In the genomic region with DNA sequence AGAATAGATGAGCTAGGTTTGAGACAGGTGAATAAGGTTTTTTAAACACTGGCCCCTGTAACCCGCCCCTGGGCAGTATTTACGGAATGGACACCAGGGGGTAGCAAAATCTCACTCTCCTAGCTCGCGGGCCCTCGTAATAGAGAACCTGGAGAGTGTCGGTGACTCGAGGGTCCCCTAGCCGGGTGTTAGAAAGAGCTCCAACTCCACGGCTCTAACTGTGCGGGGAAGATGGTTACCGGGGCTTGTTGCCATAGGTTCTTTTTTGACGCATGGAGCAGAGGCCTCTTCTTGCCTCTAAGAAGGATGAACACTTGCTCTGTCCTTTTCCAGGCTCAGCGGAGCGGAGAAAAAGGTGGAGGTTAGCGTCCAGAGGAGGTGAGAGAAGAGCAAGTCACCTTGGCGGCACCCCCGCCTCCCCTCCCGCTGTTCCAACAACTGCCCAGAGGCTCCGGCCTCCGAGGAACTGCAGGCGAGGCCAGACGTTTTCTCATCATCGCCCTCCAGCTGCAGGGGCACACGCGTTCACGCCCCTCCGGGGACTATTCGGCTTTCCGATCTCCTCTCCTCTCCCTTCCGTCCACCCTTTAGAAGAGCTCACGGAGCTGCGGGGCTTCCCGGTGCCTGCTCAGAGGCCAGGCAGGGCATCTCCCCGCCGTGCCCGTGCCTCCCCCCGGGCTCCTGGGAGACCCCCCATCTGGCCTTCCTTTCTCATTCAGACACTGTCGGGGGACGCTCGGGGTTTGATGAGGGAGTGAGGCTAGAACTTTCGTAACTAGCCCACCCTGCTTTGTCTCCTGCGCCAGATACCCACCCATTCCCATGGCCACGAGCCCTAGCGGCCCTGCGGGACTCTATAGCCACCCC, we compare ENCODE assay signal across 1 cellular context.
TF ChIP-seq lines count a peak whose summit lies in the region.

No MANE protein-coding gene starts in this region.

TF ChIP-seq in HepG2, 621 proteins besides CTCF, POLR2A, EP300 and RAD21 (continued from another document and continues in another):
- TF ChIP-seq, protein P1, sequence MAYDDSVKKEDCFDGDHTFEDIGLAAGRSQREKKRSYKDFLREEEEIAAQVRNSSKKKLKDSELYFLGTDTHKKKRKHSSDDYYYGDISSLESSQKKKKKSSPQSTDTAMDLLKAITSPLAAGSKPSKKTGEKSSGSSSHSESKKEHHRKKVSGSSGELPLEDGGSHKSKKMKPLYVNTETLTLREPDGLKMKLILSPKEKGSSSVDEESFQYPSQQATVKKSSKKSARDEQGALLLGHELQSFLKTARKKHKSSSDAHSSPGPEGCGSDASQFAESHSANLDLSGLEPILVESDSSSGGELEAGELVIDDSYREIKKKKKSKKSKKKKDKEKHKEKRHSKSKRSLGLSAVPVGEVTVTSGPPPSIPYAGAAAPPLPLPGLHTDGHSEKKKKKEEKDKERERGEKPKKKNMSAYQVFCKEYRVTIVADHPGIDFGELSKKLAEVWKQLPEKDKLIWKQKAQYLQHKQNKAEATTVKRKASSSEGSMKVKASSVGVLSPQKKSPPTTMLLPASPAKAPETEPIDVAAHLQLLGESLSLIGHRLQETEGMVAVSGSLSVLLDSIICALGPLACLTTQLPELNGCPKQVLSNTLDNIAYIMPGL (CRISPR knock-in tag; IDR thresholded peaks at IDR 0.05; ENCODE audit: borderline replicate concordance in 1 of 2, low read depth in 1 of 2): peak; percentile 76 to 94
- TF ChIP-seq ZNF607 (CRISPR knock-in tag; IDR thresholded peaks at IDR 0.05; ENCODE audit: borderline replicate concordance) (no peak), HMGA1 (CRISPR knock-in tag; conservative IDR thresholded peaks at IDR 0.05) (no peak), SRSF4 (IDR thresholded peaks at IDR 0.05; ENCODE audit: low read depth, low read length, poor library complexity, severe bottlenecking) (no peak), ZNF205 (CRISPR knock-in tag; IDR thresholded peaks at IDR 0.05) (no peak), TSC22D2 (CRISPR knock-in tag; IDR thresholded peaks at IDR 0.05; ENCODE audit: borderline replicate concordance) (no peak), ELF4 (CRISPR knock-in tag; IDR thresholded peaks at IDR 0.05; ENCODE audit: borderline replicate concordance) (no peak), ETV6 (CRISPR knock-in tag; conservative IDR thresholded peaks at IDR 0.05) (no peak), ZNF878 (CRISPR knock-in tag; IDR thresholded peaks at IDR 0.05) (no peak), ZNF160 (CRISPR knock-in tag; IDR thresholded peaks at IDR 0.05) (no peak), ZZZ3 (CRISPR knock-in tag; IDR thresholded peaks at IDR 0.05; ENCODE audit: borderline replicate concordance) (no peak), TBX3 (IDR thresholded peaks at IDR 0.05; ENCODE audit: borderline replicate concordance) (no peak; the same call in 1 of the 2 replicates), NCOA5 (CRISPR knock-in tag; IDR thresholded peaks at IDR 0.05) (no peak), HCFC1 (IDR thresholded peaks at IDR 0.05; ENCODE audit: low read depth, low read length) (no peak), HOXA9 (CRISPR knock-in tag; IDR thresholded peaks at IDR 0.05; ENCODE audit: borderline replicate concordance) (no peak), ZNF12 (CRISPR knock-in tag; IDR thresholded peaks at IDR 0.05) (no peak), BCLAF1 (IDR thresholded peaks at IDR 0.05) (no peak), ZNF747 (CRISPR knock-in tag; IDR thresholded peaks at IDR 0.05; ENCODE audit: borderline replicate concordance) (no peak), TCF7L2 (IDR thresholded peaks at IDR 0.05; ENCODE audit: low read depth, low read length) (no peak), RBM22 (optimal IDR thresholded peaks at IDR 0.05; ENCODE audit: low read length) (no peak), THAP8 (CRISPR knock-in tag; IDR thresholded peaks at IDR 0.05; ENCODE audit: borderline replicate concordance) (no peak), ZSCAN30 (CRISPR knock-in tag; IDR thresholded peaks at IDR 0.05) (no peak), SNRNP70 (IDR thresholded peaks at IDR 0.05; ENCODE audit: low read depth, low read length) (no peak), POLR2AphosphoS5 (IDR thresholded peaks at IDR 0.05; ENCODE audit: low read depth, low read length) (no peak), ZNF713 (CRISPR knock-in tag; IDR thresholded peaks at IDR 0.05) (no peak), ZNF10 (CRISPR knock-in tag; IDR thresholded peaks at IDR 0.05; ENCODE audit: borderline replicate concordance, low read depth) (no peak)
- TF ChIP-seq, protein P2, sequence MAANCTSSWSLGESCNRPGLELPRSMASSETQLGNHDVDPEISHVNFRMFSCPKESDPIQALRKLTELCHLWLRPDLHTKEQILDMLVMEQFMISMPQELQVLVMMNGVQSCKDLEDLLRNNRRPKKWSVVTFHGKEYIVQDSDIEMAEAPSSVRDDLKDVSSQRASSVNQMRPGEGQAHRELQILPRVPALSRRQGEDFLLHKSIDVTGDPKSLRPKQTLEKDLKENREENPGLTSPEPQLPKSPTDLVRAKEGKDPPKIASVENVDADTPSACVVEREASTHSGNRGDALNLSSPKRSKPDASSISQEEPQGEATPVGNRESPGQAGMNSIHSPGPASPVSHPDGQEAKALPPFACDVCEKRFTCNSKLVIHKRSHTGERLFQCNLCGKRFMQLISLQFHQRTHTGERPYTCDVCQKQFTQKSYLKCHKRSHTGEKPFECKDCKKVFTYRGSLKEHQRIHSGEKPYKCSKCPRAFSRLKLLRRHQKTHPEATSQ (CRISPR knock-in tag; IDR thresholded peaks at IDR 0.05; ENCODE audit: borderline replicate concordance): 0 out of 2 replicates have a peak, but pooled peaks have one; percentile 49
- TF ChIP-seq, protein P3, sequence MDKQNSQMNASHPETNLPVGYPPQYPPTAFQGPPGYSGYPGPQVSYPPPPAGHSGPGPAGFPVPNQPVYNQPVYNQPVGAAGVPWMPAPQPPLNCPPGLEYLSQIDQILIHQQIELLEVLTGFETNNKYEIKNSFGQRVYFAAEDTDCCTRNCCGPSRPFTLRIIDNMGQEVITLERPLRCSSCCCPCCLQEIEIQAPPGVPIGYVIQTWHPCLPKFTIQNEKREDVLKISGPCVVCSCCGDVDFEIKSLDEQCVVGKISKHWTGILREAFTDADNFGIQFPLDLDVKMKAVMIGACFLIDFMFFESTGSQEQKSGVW (CRISPR knock-in tag; IDR thresholded peaks at IDR 0.05; ENCODE audit: borderline replicate concordance): no peak
- TF ChIP-seq, protein P4, sequence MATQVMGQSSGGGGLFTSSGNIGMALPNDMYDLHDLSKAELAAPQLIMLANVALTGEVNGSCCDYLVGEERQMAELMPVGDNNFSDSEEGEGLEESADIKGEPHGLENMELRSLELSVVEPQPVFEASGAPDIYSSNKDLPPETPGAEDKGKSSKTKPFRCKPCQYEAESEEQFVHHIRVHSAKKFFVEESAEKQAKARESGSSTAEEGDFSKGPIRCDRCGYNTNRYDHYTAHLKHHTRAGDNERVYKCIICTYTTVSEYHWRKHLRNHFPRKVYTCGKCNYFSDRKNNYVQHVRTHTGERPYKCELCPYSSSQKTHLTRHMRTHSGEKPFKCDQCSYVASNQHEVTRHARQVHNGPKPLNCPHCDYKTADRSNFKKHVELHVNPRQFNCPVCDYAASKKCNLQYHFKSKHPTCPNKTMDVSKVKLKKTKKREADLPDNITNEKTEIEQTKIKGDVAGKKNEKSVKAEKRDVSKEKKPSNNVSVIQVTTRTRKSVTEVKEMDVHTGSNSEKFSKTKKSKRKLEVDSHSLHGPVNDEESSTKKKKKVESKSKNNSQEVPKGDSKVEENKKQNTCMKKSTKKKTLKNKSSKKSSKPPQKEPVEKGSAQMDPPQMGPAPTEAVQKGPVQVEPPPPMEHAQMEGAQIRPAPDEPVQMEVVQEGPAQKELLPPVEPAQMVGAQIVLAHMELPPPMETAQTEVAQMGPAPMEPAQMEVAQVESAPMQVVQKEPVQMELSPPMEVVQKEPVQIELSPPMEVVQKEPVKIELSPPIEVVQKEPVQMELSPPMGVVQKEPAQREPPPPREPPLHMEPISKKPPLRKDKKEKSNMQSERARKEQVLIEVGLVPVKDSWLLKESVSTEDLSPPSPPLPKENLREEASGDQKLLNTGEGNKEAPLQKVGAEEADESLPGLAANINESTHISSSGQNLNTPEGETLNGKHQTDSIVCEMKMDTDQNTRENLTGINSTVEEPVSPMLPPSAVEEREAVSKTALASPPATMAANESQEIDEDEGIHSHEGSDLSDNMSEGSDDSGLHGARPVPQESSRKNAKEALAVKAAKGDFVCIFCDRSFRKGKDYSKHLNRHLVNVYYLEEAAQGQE (IDR thresholded peaks at IDR 0.05; ENCODE audit: borderline replicate concordance in 1 of 2, low read depth in 1 of 2, low read length in 2 of 2): no peak
- TF ChIP-seq, protein P5, sequence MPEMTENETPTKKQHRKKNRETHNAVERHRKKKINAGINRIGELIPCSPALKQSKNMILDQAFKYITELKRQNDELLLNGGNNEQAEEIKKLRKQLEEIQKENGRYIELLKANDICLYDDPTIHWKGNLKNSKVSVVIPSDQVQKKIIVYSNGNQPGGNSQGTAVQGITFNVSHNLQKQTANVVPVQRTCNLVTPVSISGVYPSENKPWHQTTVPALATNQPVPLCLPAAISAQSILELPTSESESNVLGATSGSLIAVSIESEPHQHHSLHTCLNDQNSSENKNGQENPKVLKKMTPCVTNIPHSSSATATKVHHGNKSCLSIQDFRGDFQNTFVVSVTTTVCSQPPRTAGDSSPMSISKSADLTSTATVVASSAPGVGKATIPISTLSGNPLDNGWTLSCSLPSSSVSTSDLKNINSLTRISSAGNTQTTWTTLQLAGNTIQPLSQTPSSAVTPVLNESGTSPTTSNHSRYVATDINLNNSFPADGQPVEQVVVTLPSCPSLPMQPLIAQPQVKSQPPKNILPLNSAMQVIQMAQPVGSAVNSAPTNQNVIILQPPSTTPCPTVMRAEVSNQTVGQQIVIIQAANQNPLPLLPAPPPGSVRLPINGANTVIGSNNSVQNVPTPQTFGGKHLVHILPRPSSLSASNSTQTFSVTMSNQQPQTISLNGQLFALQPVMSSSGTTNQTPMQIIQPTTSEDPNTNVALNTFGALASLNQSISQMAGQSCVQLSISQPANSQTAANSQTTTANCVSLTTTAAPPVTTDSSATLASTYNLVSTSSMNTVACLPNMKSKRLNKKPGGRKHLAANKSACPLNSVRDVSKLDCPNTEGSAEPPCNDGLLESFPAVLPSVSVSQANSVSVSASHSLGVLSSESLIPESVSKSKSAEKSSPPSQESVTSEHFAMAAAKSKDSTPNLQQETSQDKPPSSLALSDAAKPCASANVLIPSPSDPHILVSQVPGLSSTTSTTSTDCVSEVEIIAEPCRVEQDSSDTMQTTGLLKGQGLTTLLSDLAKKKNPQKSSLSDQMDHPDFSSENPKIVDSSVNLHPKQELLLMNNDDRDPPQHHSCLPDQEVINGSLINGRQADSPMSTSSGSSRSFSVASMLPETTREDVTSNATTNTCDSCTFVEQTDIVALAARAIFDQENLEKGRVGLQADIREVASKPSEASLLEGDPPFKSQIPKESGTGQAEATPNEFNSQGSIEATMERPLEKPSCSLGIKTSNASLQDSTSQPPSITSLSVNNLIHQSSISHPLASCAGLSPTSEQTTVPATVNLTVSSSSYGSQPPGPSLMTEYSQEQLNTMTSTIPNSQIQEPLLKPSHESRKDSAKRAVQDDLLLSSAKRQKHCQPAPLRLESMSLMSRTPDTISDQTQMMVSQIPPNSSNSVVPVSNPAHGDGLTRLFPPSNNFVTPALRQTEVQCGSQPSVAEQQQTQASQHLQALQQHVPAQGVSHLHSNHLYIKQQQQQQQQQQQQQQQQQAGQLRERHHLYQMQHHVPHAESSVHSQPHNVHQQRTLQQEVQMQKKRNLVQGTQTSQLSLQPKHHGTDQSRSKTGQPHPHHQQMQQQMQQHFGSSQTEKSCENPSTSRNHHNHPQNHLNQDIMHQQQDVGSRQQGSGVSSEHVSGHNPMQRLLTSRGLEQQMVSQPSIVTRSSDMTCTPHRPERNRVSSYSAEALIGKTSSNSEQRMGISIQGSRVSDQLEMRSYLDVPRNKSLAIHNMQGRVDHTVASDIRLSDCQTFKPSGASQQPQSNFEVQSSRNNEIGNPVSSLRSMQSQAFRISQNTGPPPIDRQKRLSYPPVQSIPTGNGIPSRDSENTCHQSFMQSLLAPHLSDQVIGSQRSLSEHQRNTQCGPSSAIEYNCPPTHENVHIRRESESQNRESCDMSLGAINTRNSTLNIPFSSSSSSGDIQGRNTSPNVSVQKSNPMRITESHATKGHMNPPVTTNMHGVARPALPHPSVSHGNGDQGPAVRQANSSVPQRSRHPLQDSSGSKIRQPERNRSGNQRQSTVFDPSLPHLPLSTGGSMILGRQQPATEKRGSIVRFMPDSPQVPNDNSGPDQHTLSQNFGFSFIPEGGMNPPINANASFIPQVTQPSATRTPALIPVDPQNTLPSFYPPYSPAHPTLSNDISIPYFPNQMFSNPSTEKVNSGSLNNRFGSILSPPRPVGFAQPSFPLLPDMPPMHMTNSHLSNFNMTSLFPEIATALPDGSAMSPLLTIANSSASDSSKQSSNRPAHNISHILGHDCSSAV (CRISPR knock-in tag; IDR thresholded peaks at IDR 0.05; ENCODE audit: borderline replicate concordance): no peak
- TF ChIP-seq, protein P6, sequence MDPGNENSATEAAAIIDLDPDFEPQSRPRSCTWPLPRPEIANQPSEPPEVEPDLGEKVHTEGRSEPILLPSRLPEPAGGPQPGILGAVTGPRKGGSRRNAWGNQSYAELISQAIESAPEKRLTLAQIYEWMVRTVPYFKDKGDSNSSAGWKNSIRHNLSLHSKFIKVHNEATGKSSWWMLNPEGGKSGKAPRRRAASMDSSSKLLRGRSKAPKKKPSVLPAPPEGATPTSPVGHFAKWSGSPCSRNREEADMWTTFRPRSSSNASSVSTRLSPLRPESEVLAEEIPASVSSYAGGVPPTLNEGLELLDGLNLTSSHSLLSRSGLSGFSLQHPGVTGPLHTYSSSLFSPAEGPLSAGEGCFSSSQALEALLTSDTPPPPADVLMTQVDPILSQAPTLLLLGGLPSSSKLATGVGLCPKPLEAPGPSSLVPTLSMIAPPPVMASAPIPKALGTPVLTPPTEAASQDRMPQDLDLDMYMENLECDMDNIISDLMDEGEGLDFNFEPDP (CRISPR knock-in tag; conservative IDR thresholded peaks at IDR 0.05): no peak
